Comparison of ENCODE assay signal across 9 cellular contexts in genomic region chr6:32148722-32149576, GRCh38. TPM values are rescaled to one million over a fixed set of nuclear protein-coding genes. Genes with fewer than 3 reads are reported as not detected.
A peak's percentile ranks its signal among the peaks of the same experiment; 100 is the strongest.
DNase-seq lines count a peak whose midpoint lies in the region; FAIRE-seq and TF ChIP-seq lines count a peak whose summit lies in the region.
"Had no signal": no experiment of that assay in that cellular context is flagged by ENCODE, and none has a peak within 500 bp of the region (broad histone marks: within the 10 kb centered on the region; RNA-seq: fewer than 3 reads in every experiment).

No MANE protein-coding gene starts in this region.

- no peak for TF ChIP-seq POLR2A in vagina (IDR thresholded peaks at IDR 0.05)

- H3K4me3 ChIP-seq in keratinocyte (ENCODE audit: control insufficient read depth in 2 of 3, extremely low read depth in 1 of 3, insufficient read depth in 2 of 3, low read depth in 1 of 3, low read length in 3 of 3) (peak overlapping the region; percentile 46 to 82 (median 66)), vagina (peak overlapping the region in 1 of 2 donors; percentile 15)

- H4K20me1 ChIP-seq in keratinocyte (ENCODE audit: control insufficient read depth, extremely low read depth, insufficient read depth, low read length): no peaks in the 10 kb centered on the region

- peak overlapping the region; percentile 71 for H3K9ac ChIP-seq in keratinocyte (ENCODE audit: control insufficient read depth, extremely low read depth, insufficient read depth, low read length)

- H3K36me3 ChIP-seq in keratinocyte (ENCODE audit: control insufficient read depth in 2 of 2, extremely low read depth in 1 of 2, insufficient read depth in 2 of 2, low read length in 2 of 2) (no peaks in the 10 kb centered on the region), vagina (peaks cover 0 to 6% of the 10 kb centered on the region in 2 donors)

- peak; percentile 70 for DNase-seq in activated naive CD8-positive, alpha-beta T cell treated with anti-CD3 and anti-CD28 coated beads for 36 hours
- no peak for DNase-seq in keratinocyte (ENCODE audit: low read depth, low spot score)
- peak; percentile 49 to 74 for DNase-seq in stimulated activated CD4-positive, alpha-beta T cell treated with anti-CD3 and anti-CD28 coated beads, Interleukin-4, amount 100 ng/mL, for 48 hours (ENCODE audit: low read depth in 2 of 2)
- DNase-seq in OCI-M1 (lab: John Stamatoyannopoulos, UW): no peak
- DNase-seq in chondrocyte (ENCODE audit: low spot score): no peak
- no peak for DNase-seq in vagina (ENCODE audit: extremely low spot score in 2 of 2)
- DNase-seq in ureter (ENCODE audit: low spot score): no peak

- no peaks in the 10 kb centered on the region for H3K9me1 ChIP-seq in keratinocyte (ENCODE audit: control insufficient read depth, extremely low read depth, insufficient read depth, low read length)

- H3K27me3 ChIP-seq in keratinocyte (ENCODE audit: control insufficient read depth, extremely low read depth, insufficient read depth, low read length): peaks cover 4% of the 10 kb centered on the region
- H3K27me3 ChIP-seq in vagina: no peaks in the 10 kb centered on the region

- H3K27ac ChIP-seq in keratinocyte (ENCODE audit: control insufficient read depth, insufficient read depth, low read length): peak overlapping the region; percentile 54
- no peak overlapping the region for H3K27ac ChIP-seq in vagina
- H3K27ac ChIP-seq: HL-60 had no signal

- peak overlapping the region; percentile 80 for H3K4me3 Mint-ChIP-seq in T-helper 1 cell treated with Interleukin-12 subunit alpha and Interleukin-12 subunit beta and Interleukin-4 antibody, amounts not matched to agents 30 μg/mL and 1 μg/mL, for 36 hours
- H3K4me3 Mint-ChIP-seq in activated naive CD8-positive, alpha-beta T cell treated with anti-CD3 and anti-CD28 coated beads for 36 hours: peak overlapping the region; percentile 73
- no peak overlapping the region for H3K4me3 Mint-ChIP-seq in chondrocyte (ENCODE audit: unreplicated experiment)

- H3K4me1 ChIP-seq in keratinocyte (ENCODE audit: control insufficient read depth, extremely low read depth, insufficient read depth, low read length): peaks cover 12% of the 10 kb centered on the region
- peaks cover 33% of the 10 kb centered on the region for H3K4me1 ChIP-seq in vagina

- H3K36me3 Mint-ChIP-seq in T-helper 1 cell treated with Interleukin-12 subunit alpha and Interleukin-12 subunit beta and Interleukin-4 antibody, amounts not matched to agents 30 μg/mL and 1 μg/mL, for 36 hours (ENCODE audit: low read depth): peaks cover 6% of the 10 kb centered on the region
- H3K36me3 Mint-ChIP-seq in activated naive CD8-positive, alpha-beta T cell treated with anti-CD3 and anti-CD28 coated beads for 36 hours: peaks cover 4% of the 10 kb centered on the region
- no peaks in the 10 kb centered on the region for H3K36me3 Mint-ChIP-seq in chondrocyte (ENCODE audit: low read depth)

- H3K27me3 Mint-ChIP-seq in T-helper 1 cell treated with Interleukin-12 subunit alpha and Interleukin-12 subunit beta and Interleukin-4 antibody, amounts not matched to agents 30 μg/mL and 1 μg/mL, for 36 hours (ENCODE audit: low read depth): peaks cover 63% of the 10 kb centered on the region
- peaks cover 21% of the 10 kb centered on the region for H3K27me3 Mint-ChIP-seq in activated naive CD8-positive, alpha-beta T cell treated with anti-CD3 and anti-CD28 coated beads for 36 hours
- H3K27me3 Mint-ChIP-seq in chondrocyte (ENCODE audit: low read depth): no peaks in the 10 kb centered on the region

- H3K4me1 Mint-ChIP-seq in T-helper 1 cell treated with Interleukin-12 subunit alpha and Interleukin-12 subunit beta and Interleukin-4 antibody, amounts not matched to agents 30 μg/mL and 1 μg/mL, for 36 hours (ENCODE audit: low read depth): peaks cover 24% of the 10 kb centered on the region
- peaks cover 40% of the 10 kb centered on the region for H3K4me1 Mint-ChIP-seq in activated naive CD8-positive, alpha-beta T cell treated with anti-CD3 and anti-CD28 coated beads for 36 hours
- peaks cover 27% of the 10 kb centered on the region for H3K4me1 Mint-ChIP-seq in chondrocyte (ENCODE audit: low read depth)

- H3K9me3 ChIP-seq in keratinocyte (ENCODE audit: control insufficient read depth, low read depth, low read length) (no peaks in the 10 kb centered on the region), vagina (no peaks in the 10 kb centered on the region)

- H3K4me2 ChIP-seq in keratinocyte (ENCODE audit: control insufficient read depth, extremely low read depth, insufficient read depth, low read depth, low read length): peak overlapping the region; percentile 94

- peak overlapping the region; percentile 81 for H2AFZ ChIP-seq in keratinocyte (ENCODE audit: control insufficient read depth, low read length)

- intact Hi-C loops in vagina (cut with DNase I): no loop called here

- H3K79me2 ChIP-seq in keratinocyte (ENCODE audit: control insufficient read depth, insufficient read depth, low read length): no peaks in the 10 kb centered on the region

- H3K9me3 Mint-ChIP-seq in T-helper 1 cell treated with Interleukin-12 subunit alpha and Interleukin-12 subunit beta and Interleukin-4 antibody, amounts not matched to agents 30 μg/mL and 1 μg/mL, for 36 hours: no peaks in the 10 kb centered on the region
- no peaks in the 10 kb centered on the region for H3K9me3 Mint-ChIP-seq in activated naive CD8-positive, alpha-beta T cell treated with anti-CD3 and anti-CD28 coated beads for 36 hours
- H3K9me3 Mint-ChIP-seq in chondrocyte (ENCODE audit: low read depth): no peaks in the 10 kb centered on the region

- H3K27ac Mint-ChIP-seq in T-helper 1 cell treated with Interleukin-12 subunit alpha and Interleukin-12 subunit beta and Interleukin-4 antibody, amounts not matched to agents 30 μg/mL and 1 μg/mL, for 36 hours: peak overlapping the region; percentile 68
- peak overlapping the region; percentile 80 for H3K27ac Mint-ChIP-seq in activated naive CD8-positive, alpha-beta T cell treated with anti-CD3 and anti-CD28 coated beads for 36 hours
- H3K27ac Mint-ChIP-seq in chondrocyte (ENCODE audit: unreplicated experiment): no peak overlapping the region

- dilution Hi-C loops in keratinocyte (cut with MboI; ENCODE audit: extremely low pct_ligation_motif_present, low sequenced_read_pairs): no loop called here

- no peak for FAIRE-seq in keratinocyte (lab: Jason Lieb, UNC)

- TF ChIP-seq CTCF in keratinocyte (optimal IDR thresholded peaks at IDR 0.05 in 1 of 3, IDR thresholded peaks at IDR 0.05 in 1 of 3, conservative IDR thresholded peaks at IDR 0.05 in 1 of 3; ENCODE audit: extremely low read depth in 1 of 3, insufficient read depth in 2 of 3, low read length in 3 of 3) (peak; percentile 45 to 58 (median 47)), chondrocyte (IDR thresholded peaks at IDR 0.05) (no peak), vagina (IDR thresholded peaks at IDR 0.05) (no peak)

RNA-seq across cellular contexts. Expression of gene PRRT1, which starts 2.8 kb away (rescaled TPM):
- 1 to 10 TPM; 1.4 to 1.5 TPM for total RNA-seq in activated naive CD8-positive, alpha-beta T cell treated with anti-CD3 and anti-CD28 coated beads for 36 hours
- polyA plus RNA-seq in keratinocyte: 0.09 to 0.17 TPM (median 0.09 TPM) in 3 replicates
- 0.39 TPM for polyA plus RNA-seq in keratinocyte (2011; ENCODE audit: low read depth)
- 0.05 and 0.08 TPM in 2 replicates for polyA plus RNA-seq in keratinocyte (2011; cell fraction: cytosol; rRNA removed)
- 0.74 and 1.0 TPM in 2 replicates for polyA plus RNA-seq in keratinocyte (2011; cell fraction: nucleus; rRNA removed)
- polyA plus RNA-seq in keratinocyte (2012; ENCODE audit: low replicate concordance): 0.38 and 0.66 TPM in 2 replicates
- polyA minus RNA-seq in keratinocyte: not detected in 3 replicates
- polyA minus RNA-seq in keratinocyte (2011; cell fraction: cytosol; rRNA and poly(A)+ RNA removed): not detected
- polyA minus RNA-seq in keratinocyte (2011; cell fraction: nucleus; rRNA and poly(A)+ RNA removed): not detected in 2 replicates
- total RNA-seq in chondrocyte: 0.73 to 1.6 TPM (median 1.3 TPM) in 3 replicates
- total RNA-seq in vagina: 8.8 TPM
- total RNA-seq in ureter: 2.8 TPM

RNA-seq across cellular contexts. Expression of gene PPT2, which starts 5.0 kb away (rescaled TPM):
- 10 to 100 TPM; 19.5 to 24.4 TPM for total RNA-seq in activated naive CD8-positive, alpha-beta T cell treated with anti-CD3 and anti-CD28 coated beads for 36 hours
- 15.0 to 21.0 TPM (median 15.6 TPM) in 3 replicates for polyA plus RNA-seq in keratinocyte
- polyA plus RNA-seq in keratinocyte (2011; ENCODE audit: low read depth): 2.6 TPM
- polyA plus RNA-seq in keratinocyte (2011; cell fraction: cytosol; rRNA removed): 10.4 and 11.0 TPM in 2 replicates
- 34.1 and 43.3 TPM in 2 replicates for polyA plus RNA-seq in keratinocyte (2011; cell fraction: nucleus; rRNA removed)
- 9.0 and 18.8 TPM in 2 replicates for polyA plus RNA-seq in keratinocyte (2012; ENCODE audit: low replicate concordance)
- polyA minus RNA-seq in keratinocyte: 10.8 to 14.1 TPM (median 12.3 TPM) in 3 replicates
- 11.5 TPM for polyA minus RNA-seq in keratinocyte (2011; cell fraction: cytosol; rRNA and poly(A)+ RNA removed)
- 11.8 and 23.7 TPM in 2 replicates for polyA minus RNA-seq in keratinocyte (2011; cell fraction: nucleus; rRNA and poly(A)+ RNA removed)
- total RNA-seq in chondrocyte (35.6 to 37.9 TPM (median 35.8 TPM) in 3 replicates), vagina (31.9 TPM), ureter (19.0 TPM)

RNA-seq across cellular contexts. Expression of gene EGFL8, which starts 15.4 kb away (rescaled TPM):
- total RNA-seq in activated naive CD8-positive, alpha-beta T cell treated with anti-CD3 and anti-CD28 coated beads for 36 hours: 10 to 100 TPM; 12.8 to 14.0 TPM
- polyA plus RNA-seq in keratinocyte: 1.7 to 4.2 TPM (median 3.7 TPM) in 3 replicates
- 6.6 TPM for polyA plus RNA-seq in keratinocyte (2011; ENCODE audit: low read depth)
- 0.30 and 1.0 TPM in 2 replicates for polyA plus RNA-seq in keratinocyte (2011; cell fraction: cytosol; rRNA removed)
- polyA plus RNA-seq in keratinocyte (2011; cell fraction: nucleus; rRNA removed): 13.1 and 13.7 TPM in 2 replicates
- polyA plus RNA-seq in keratinocyte (2012; ENCODE audit: low replicate concordance): 2.5 and 14.1 TPM in 2 replicates
- polyA minus RNA-seq in keratinocyte: 0.79 to 1.1 TPM in 2 of 3 replicates, not detected in the other
- polyA minus RNA-seq in keratinocyte (2011; cell fraction: cytosol; rRNA and poly(A)+ RNA removed): not detected
- polyA minus RNA-seq in keratinocyte (2011; cell fraction: nucleus; rRNA and poly(A)+ RNA removed): 1.4 and 4.2 TPM in 2 replicates
- total RNA-seq in chondrocyte: 14.3 to 16.3 TPM (median 15.4 TPM) in 3 replicates
- total RNA-seq in vagina: 13.3 TPM
- 26.3 TPM for total RNA-seq in ureter

RNA-seq across cellular contexts. Expression of gene FKBPL, which starts 18.9 kb away (rescaled TPM):
- 1 to 10 TPM; 5.8 to 6.8 TPM for total RNA-seq in activated naive CD8-positive, alpha-beta T cell treated with anti-CD3 and anti-CD28 coated beads for 36 hours
- 4.2 to 5.6 TPM (median 4.9 TPM) in 3 replicates for polyA plus RNA-seq in keratinocyte
- 1.9 TPM for polyA plus RNA-seq in keratinocyte (2011; ENCODE audit: low read depth)
- polyA plus RNA-seq in keratinocyte (2011; cell fraction: cytosol; rRNA removed): 2.7 and 3.7 TPM in 2 replicates
- 4.7 and 5.5 TPM in 2 replicates for polyA plus RNA-seq in keratinocyte (2011; cell fraction: nucleus; rRNA removed)
- 5.9 and 8.6 TPM in 2 replicates for polyA plus RNA-seq in keratinocyte (2012; ENCODE audit: low replicate concordance)
- 2.2 to 6.9 TPM (median 3.8 TPM) in 3 replicates for polyA minus RNA-seq in keratinocyte
- polyA minus RNA-seq in keratinocyte (2011; cell fraction: cytosol; rRNA and poly(A)+ RNA removed): 1.9 TPM
- polyA minus RNA-seq in keratinocyte (2011; cell fraction: nucleus; rRNA and poly(A)+ RNA removed): 0.93 and 1.8 TPM in 2 replicates
- total RNA-seq in chondrocyte (4.3 to 6.3 TPM (median 4.9 TPM) in 3 replicates), vagina (2.7 TPM), ureter (2.9 TPM)

RNA-seq across cellular contexts. Expression of gene ATF6B, which starts 20.9 kb away (rescaled TPM):
- total RNA-seq in activated naive CD8-positive, alpha-beta T cell treated with anti-CD3 and anti-CD28 coated beads for 36 hours: 10 to 100 TPM; 50.4 to 53.5 TPM
- 30.4 to 51.2 TPM (median 37.9 TPM) in 3 replicates for polyA plus RNA-seq in keratinocyte
- polyA plus RNA-seq in keratinocyte (2011; ENCODE audit: low read depth): 35.1 TPM
- polyA plus RNA-seq in keratinocyte (2011; cell fraction: cytosol; rRNA removed): 23.5 and 24.3 TPM in 2 replicates
- 132 and 149 TPM in 2 replicates for polyA plus RNA-seq in keratinocyte (2011; cell fraction: nucleus; rRNA removed)
- 46.0 and 46.4 TPM in 2 replicates for polyA plus RNA-seq in keratinocyte (2012; ENCODE audit: low replicate concordance)
- polyA minus RNA-seq in keratinocyte: 29.9 to 82.1 TPM (median 35.2 TPM) in 3 replicates
- polyA minus RNA-seq in keratinocyte (2011; cell fraction: cytosol; rRNA and poly(A)+ RNA removed): 23.4 TPM
- polyA minus RNA-seq in keratinocyte (2011; cell fraction: nucleus; rRNA and poly(A)+ RNA removed): 42.1 and 71.6 TPM in 2 replicates
- total RNA-seq in chondrocyte (68.0 to 86.5 TPM (median 68.7 TPM) in 3 replicates), vagina (76.6 TPM), ureter (121 TPM)

Comparison
In these comparisons a context has a peak if more than half of its experiments do, and no peak if none do; other contexts are left out.
1. DNase-seq: peak in activated naive CD8-positive, alpha-beta T cell treated with anti-CD3 and anti-CD28 coated beads for 36 hours (single experiment) and stimulated activated CD4-positive, alpha-beta T cell treated with anti-CD3 and anti-CD28 coated beads, Interleukin-4, amount 100 ng/mL, for 48 hours (2 of 2); none in keratinocyte (single experiment), OCI-M1 (single experiment), chondrocyte (single experiment), vagina (0 of 2) and ureter (single experiment).
2. CTCF ChIP-seq: peak in keratinocyte (3 of 3); none in chondrocyte (single experiment) and vagina (0 of 3).